Comparison of ENCODE assay signal across 27 cellular contexts in genomic region chr1:240927815-240928214, GRCh38.
"Had no signal": no experiment of that assay in that cellular context is flagged by ENCODE, and none has a peak within 500 bp of the region (broad histone marks: within the 10 kb centered on the region; RNA-seq: fewer than 3 reads in every experiment).

No MANE protein-coding gene starts in this region.

- H3K9me3 ChIP-seq: psoas muscle had no signal

- H3K36me3 ChIP-seq: brain microvascular endothelial cell, tibial nerve had no signal

- H3K36me3 Mint-ChIP-seq: activated CD4-positive, alpha-beta memory T cell treated with anti-CD3 and anti-CD28 coated beads for 36 hours; immature natural killer cell; mesothelial cell of epicardium had no signal

- H3K4me3 Mint-ChIP-seq: activated CD4-positive, alpha-beta memory T cell treated with anti-CD3 and anti-CD28 coated beads for 36 hours; activated CD4-positive, alpha-beta T cell treated with anti-CD3 and anti-CD28 coated beads for 36 hours; activated T-helper 1 cell treated with anti-CD3 and anti-CD28 coated beads, Interleukin-12 subunit alpha, Interleukin-12 subunit beta, Interleukin-2, Interleukin-4 antibody, amounts not matched to agents 30 ng/mL and 10 ng/mL and 1 ng/mL, durations not matched to agents 14 hours and 24 hours and 36 hours; effector memory CD8-positive, alpha-beta T cell; immature natural killer cell; mesothelial cell of epicardium; naive thymus-derived CD8-positive, alpha-beta T cell; neural crest cell had no signal

- H3K27ac Mint-ChIP-seq: activated CD4-positive, alpha-beta memory T cell treated with anti-CD3 and anti-CD28 coated beads for 36 hours; activated CD4-positive, alpha-beta T cell treated with anti-CD3 and anti-CD28 coated beads for 36 hours; activated T-helper 1 cell treated with anti-CD3 and anti-CD28 coated beads, Interleukin-12 subunit alpha, Interleukin-12 subunit beta, Interleukin-2, Interleukin-4 antibody, amounts not matched to agents 30 ng/mL and 10 ng/mL and 1 ng/mL, durations not matched to agents 14 hours and 24 hours and 36 hours; effector memory CD8-positive, alpha-beta T cell; immature natural killer cell; mesothelial cell of epicardium; naive thymus-derived CD8-positive, alpha-beta T cell had no signal

- H3K4me3 ChIP-seq: psoas muscle, tibial nerve had no signal

- H3K4me1 Mint-ChIP-seq: activated CD4-positive, alpha-beta T cell treated with anti-CD3 and anti-CD28 coated beads for 36 hours; immature natural killer cell; mesothelial cell of epicardium; naive thymus-derived CD8-positive, alpha-beta T cell; neural crest cell had no signal

- DNase-seq: activated CD4-positive, alpha-beta memory T cell treated with anti-CD3 and anti-CD28 coated beads for 36 hours; activated CD4-positive, alpha-beta T cell treated with anti-CD3 and anti-CD28 coated beads for 36 hours; activated CD4-positive, CD25-positive, alpha-beta regulatory T cell; activated CD8-positive, alpha-beta memory T cell treated with anti-CD3 and anti-CD28 coated beads, Interleukin-2, amount 50 U/mL, for 4 hours; activated gamma-delta T cell; activated naive CD4-positive, alpha-beta T cell treated with anti-CD3 and anti-CD28 coated beads, Interleukin-2, amount 50 U/mL, for 16 hours; activated T-cell treated with anti-CD3 and anti-CD28 coated beads, Interleukin-2, amount 50 U/mL, for 1 hour; amniotic stem cell; brain microvascular endothelial cell; cortex of kidney; effector memory CD8-positive, alpha-beta T cell; head of caudate nucleus; hypothalamus; immature natural killer cell; left ventricle myocardium superior; mammary epithelial cell; naive thymus-derived CD8-positive, alpha-beta T cell; nucleus accumbens; psoas muscle; right cardiac atrium; stimulated activated CD4-positive, alpha-beta T cell treated with anti-CD3 and anti-CD28 coated beads, Interleukin-2, amount 100 ng/mL, for 48 hours; stimulated activated naive CD4-positive, alpha-beta T cell treated with Interleukin-2 at 50 U/mL for 16 hours had no signal

- H3K4me1 ChIP-seq: parathyroid adenoma, psoas muscle, tibial nerve had no signal

- ATAC-seq: activated CD4-positive, alpha-beta T cell treated with anti-CD3 and anti-CD28 coated beads for 36 hours; effector memory CD8-positive, alpha-beta T cell; left ventricle myocardium superior; naive thymus-derived CD8-positive, alpha-beta T cell; psoas muscle; right cardiac atrium had no signal

- H3K27ac ChIP-seq: brain microvascular endothelial cell, parathyroid adenoma, psoas muscle, tibial nerve had no signal

- H3K9ac ChIP-seq: parathyroid adenoma had no signal

- H3K27me3 Mint-ChIP-seq: activated CD4-positive, alpha-beta memory T cell treated with anti-CD3 and anti-CD28 coated beads for 36 hours; activated CD4-positive, alpha-beta T cell treated with anti-CD3 and anti-CD28 coated beads for 36 hours; effector memory CD8-positive, alpha-beta T cell; naive thymus-derived CD8-positive, alpha-beta T cell had no signal

- H3K27me3 ChIP-seq: brain microvascular endothelial cell, tibial nerve had no signal
